ENCODE assay signal across 33 cellular contexts in the genomic region with DNA sequence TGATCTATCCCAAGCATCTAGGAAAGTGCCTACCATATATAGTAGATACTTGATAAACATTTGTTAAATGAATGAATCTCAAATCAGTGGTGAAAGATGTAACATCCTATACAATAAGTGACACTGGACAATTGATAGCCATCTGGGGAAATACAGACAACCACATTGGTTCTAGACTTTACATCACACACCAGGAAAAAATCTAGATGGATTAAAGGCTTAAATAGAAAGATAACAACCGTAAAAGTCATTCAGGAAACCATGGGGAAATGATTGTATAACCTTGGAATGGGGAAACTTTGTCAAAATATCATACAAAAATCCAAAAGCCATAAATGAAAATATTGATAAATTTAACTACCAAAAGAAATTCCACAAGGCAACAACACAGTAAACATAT.
"Had no signal": no experiment of that assay in that cellular context is flagged by ENCODE, and none has a peak within 500 bp of the region (broad histone marks: within the 10 kb centered on the region; RNA-seq: fewer than 3 reads in every experiment).

No MANE protein-coding gene starts in this region.

- DNase-seq: activated CD4-positive, alpha-beta T cell treated with anti-CD3 and anti-CD28 coated beads for 36 hours; activated CD4-positive, alpha-beta T cell treated with anti-CD3 and anti-CD28 coated beads, Interleukin-2, amount 10 ng/mL, durations not matched to agents 7 days and 5 days; activated CD4-positive, alpha-beta T cell treated with anti-CD3 and anti-CD28 coated beads, Interleukin-2, amount 50 U/mL, for 48 hours; activated CD8-positive, alpha-beta T cell treated with anti-CD3 and anti-CD28 coated beads, Interleukin-2, amount 10 ng/mL, durations not matched to agents 7 days and 5 days; activated effector memory CD4-positive, alpha-beta T cell treated with Interleukin-2 at 50 U/mL for 16 hours; activated naive CD4-positive, alpha-beta T cell treated with anti-CD3 and anti-CD28 coated beads, Interleukin-2, amount 50 U/mL, for 16 hours; activated naive CD8-positive, alpha-beta T cell treated with anti-CD3 and anti-CD28 coated beads for 36 hours; activated T-cell treated with anti-CD3 and anti-CD28 coated beads, Interleukin-2, amount 50 U/mL, for 4 hours; anterior cingulate cortex; caudate nucleus; cerebellar nuclear complex; Kasumi-1; KG1; MM.1S; MV-4-11; NCI-H1092; NCI-H1436 treated with DMSO at 0.1 percent for 48 hours; NCI-H1694 treated with DMSO at 0.1 percent for 48 hours; NCI-H2029; NCI-H510A; NCI-H526; NCI-H748 treated with DMSO at 0.1 percent for 48 hours; NK-92 treated with Interleukin-12 subunit alpha and Interleukin-12 subunit beta, amount 100 ng/mL, for 24 hours; PC-9; SIG-M5; SW 1271; T-helper 1 cell; T-helper 2 cell; T1000 had no signal

- H3K27ac ChIP-seq: PC-9, RWPE1 had no signal

- ATAC-seq: activated CD4-positive, alpha-beta T cell treated with anti-CD3 and anti-CD28 coated beads for 36 hours; activated CD8-positive, alpha-beta T cell treated with anti-CD3 and anti-CD28 coated beads, Interleukin-2, amount 10 ng/mL, durations not matched to agents 7 days and 5 days; activated T-cell treated with anti-CD3 and anti-CD28 coated beads, Interleukin-2, amount 50 U/mL, for 4 hours; Right ventricle myocardium inferior had no signal

- H2AFZ ChIP-seq: PC-9 had no signal

- H3K4me2 ChIP-seq: PC-9 had no signal

- FAIRE-seq: bronchial epithelial cell, RCC 7860 had no signal

- H3K4me3 ChIP-seq: PC-9 had no signal
